In genomic region chr20:18138639-18139583, GRCh38 we compare ENCODE assay signal across 9 cellular contexts. TPM values are rescaled to one million over a fixed set of nuclear protein-coding genes. Genes with fewer than 3 reads are reported as not detected.
DNase-seq lines count a peak whose midpoint lies in the region; ATAC-seq and TF ChIP-seq lines count a peak whose summit lies in the region.
"Had no signal": no experiment of that assay in that cellular context is flagged by ENCODE, and none has a peak within 500 bp of the region (broad histone marks: within the 10 kb centered on the region; RNA-seq: fewer than 3 reads in every experiment).

No MANE protein-coding gene starts in this region.

- no peaks in the 10 kb centered on the region for H3K9me3 Mint-ChIP-seq in osteocyte (ENCODE audit: unreplicated experiment)

- peaks cover 50% of the 10 kb centered on the region for H3K79me2 ChIP-seq in OCI-LY3 (ENCODE audit: low read length)

- peak overlapping the region; percentile 99 for H3K9ac ChIP-seq in OCI-LY3 (ENCODE audit: low read length)

- H3K27ac Mint-ChIP-seq in osteocyte (ENCODE audit: unreplicated experiment) = peak overlapping the region; percentile 61

- H3K4me2 ChIP-seq in OCI-LY3 (ENCODE audit: low read length) = peak overlapping the region; percentile 98

- H3K4me3 Mint-ChIP-seq in osteocyte (ENCODE audit: unreplicated experiment) = peak overlapping the region; percentile 85

- H3K4me1 ChIP-seq in OCI-LY3 (ENCODE audit: low read length) (peaks cover 20% of the 10 kb centered on the region), esophagus (ENCODE audit: control insufficient read depth in 2 of 2, insufficient read depth in 2 of 2, low read length in 1 of 2) (peaks cover 0 to 6% of the 10 kb centered on the region in 2 donors)

- H3K27me3 ChIP-seq in OCI-LY3 (ENCODE audit: low read depth, low read length) (no peaks in the 10 kb centered on the region), esophagus (ENCODE audit: control insufficient read depth in 1 of 2, insufficient read depth in 2 of 2, low read length in 2 of 2) (no peaks in the 10 kb centered on the region)

- DNase-seq in ELR (ENCODE audit: low read depth) = peak; percentile 15
- no peak for DNase-seq in osteocyte (ENCODE audit: extremely low spot score, unreplicated experiment)
- DNase-seq in NCI-H524 (lab: John Stamatoyannopoulos, UW) = no peak
- DNase-seq in globus pallidus (ENCODE audit: low spot score) = no peak
- DNase-seq in cerebellar cortex (ENCODE audit: low spot score) = no peak
- DNase-seq: NCI-H2171 had no signal

- peaks cover 6% of the 10 kb centered on the region for H3K27me3 Mint-ChIP-seq in osteocyte (ENCODE audit: unreplicated experiment)

- H3K27ac ChIP-seq in OCI-LY3 (ENCODE audit: low read length) (peak overlapping the region; percentile 72; the same call in 1 of the 2 replicates), esophagus (ENCODE audit: low read depth in 2 of 2, low read length in 1 of 2) (no peak overlapping the region)

- WGBS in esophagus, 2 donors = 19 to 20% methylated on average over 7 of the region's 7 CpGs

- H3K9me3 ChIP-seq in OCI-LY3 (ENCODE audit: insufficient read depth, low read length) = no peaks in the 10 kb centered on the region
- no peaks in the 10 kb centered on the region for H3K9me3 ChIP-seq in esophagus (ENCODE audit: control insufficient read depth in 2 of 2, insufficient read depth in 1 of 2, low read depth in 1 of 2, low read length in 1 of 2)

- H3K36me3 ChIP-seq in OCI-LY3 (replicated peaks; ENCODE audit: low read depth, low read length) = peaks cover 5% of the 10 kb centered on the region
- H3K36me3 ChIP-seq in esophagus (ENCODE audit: control insufficient read depth in 2 of 2, insufficient read depth in 2 of 2, low read length in 1 of 2) = peaks cover 3 to 4% of the 10 kb centered on the region in 2 donors

- H3K4me1 Mint-ChIP-seq in osteocyte (ENCODE audit: unreplicated experiment) = peaks cover 23% of the 10 kb centered on the region

- H2AFZ ChIP-seq in OCI-LY3 (ENCODE audit: low read depth, low read length) = no peak overlapping the region

- H3K4me3 ChIP-seq in OCI-LY3 (ENCODE audit: low read length) (peak overlapping the region; percentile 93), esophagus (ENCODE audit: low read depth in 1 of 2, low read length in 2 of 2) (peak overlapping the region; percentile 87 to 89)

- H3K36me3 Mint-ChIP-seq in osteocyte (ENCODE audit: unreplicated experiment) = peaks cover 12% of the 10 kb centered on the region

- no peaks in the 10 kb centered on the region for H4K20me1 ChIP-seq in OCI-LY3 (ENCODE audit: insufficient read depth, low read length)

- no peak for ATAC-seq in GM19452 (IDR thresholded peaks at IDR 0.05; ENCODE audit: unreplicated experiment)

- no peak for TF ChIP-seq CTCF in OCI-LY3 (IDR thresholded peaks at IDR 0.05; ENCODE audit: low read depth, low read length)
- no peak for TF ChIP-seq CTCF in osteocyte (IDR thresholded peaks at IDR 0.05)

RNA-seq across cellular contexts. Expression of gene KAT14, which starts 1.2 kb away (rescaled TPM):
- polyA plus RNA-seq in esophagus = 1 to 10 TPM; 4.3 to 6.0 TPM
- total RNA-seq in osteocyte = 17.8 and 18.8 TPM in 2 replicates

RNA-seq across cellular contexts. Expression of gene PET117, which starts 1.2 kb away (rescaled TPM):
- 1 to 10 TPM; 7.5 to 8.9 TPM for polyA plus RNA-seq in esophagus
- 11.8 and 13.0 TPM in 2 replicates for total RNA-seq in osteocyte
